In the genomic region with DNA sequence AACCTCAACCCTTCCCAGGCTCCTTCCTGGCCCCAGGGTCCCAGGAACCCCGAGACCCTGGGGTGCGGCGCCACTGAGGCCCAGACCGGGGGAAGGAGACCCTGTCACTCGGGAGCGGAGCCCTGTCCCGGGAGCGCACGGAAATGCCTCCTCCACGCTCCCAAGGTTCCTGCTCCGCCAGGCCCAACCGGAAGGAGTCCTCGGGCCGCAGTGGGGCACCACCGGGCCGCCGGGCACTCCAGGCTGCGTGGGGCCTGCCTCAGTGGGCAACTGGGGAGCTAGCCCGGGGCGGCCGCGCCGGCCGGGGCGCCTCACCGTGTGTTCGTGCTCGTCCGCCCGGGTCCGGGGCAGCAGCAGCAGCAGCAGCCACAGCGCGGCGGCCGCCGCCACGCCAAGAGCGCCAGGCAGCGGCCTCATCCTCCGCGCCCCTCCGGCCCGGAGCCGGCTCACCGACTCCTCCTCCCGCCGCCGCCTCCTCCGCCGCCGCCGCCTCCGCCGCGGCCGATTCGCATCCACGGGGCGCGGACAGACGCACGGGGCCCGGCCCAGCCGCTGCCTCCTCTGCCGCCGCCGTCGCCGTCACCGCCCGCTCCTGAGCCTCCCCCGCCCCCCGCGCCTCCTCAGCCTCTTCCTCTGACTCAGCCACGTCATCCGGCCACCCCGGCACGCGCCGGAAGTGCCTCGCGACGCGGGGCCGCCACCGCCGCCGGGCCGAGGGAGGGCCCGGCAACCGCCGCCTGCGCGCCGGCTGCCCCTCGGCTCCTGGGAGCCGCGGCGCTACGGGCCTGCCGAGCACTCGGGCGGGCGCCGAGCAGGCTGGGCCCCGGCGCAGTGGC, we compare ENCODE assay signal across 8 cellular contexts. TPM values are rescaled to one million over a fixed set of nuclear protein-coding genes. Genes with fewer than 3 reads are reported as not detected.
DNase-seq lines count a peak whose midpoint lies in the region; ATAC-seq and TF ChIP-seq lines count a peak whose summit lies in the region.

A gene (minus strand): TSS at position 594 of the 836 bp plus-strand sequence. CDS start 177 bp downstream, at position 417.

- no peaks in the 10 kb centered on the region for H3K27me3 ChIP-seq in ACC112 (ENCODE audit: insufficient read depth, low read length)
- no peaks in the 10 kb centered on the region for H3K27me3 ChIP-seq in colonic mucosa

- H3K4me3 ChIP-seq in ACC112 (ENCODE audit: low read depth, low read length) = peak within 1 kb of the TSS; percentile 97
- H3K4me3 ChIP-seq in colonic mucosa = peak within 1 kb of the TSS; percentile 90

- H3K36me3 ChIP-seq in ACC112 (ENCODE audit: insufficient read depth, low read length) (no peaks in the 10 kb centered on the region), colonic mucosa (no peaks in the 10 kb centered on the region)

- TF ChIP-seq POLR2A in GM18526 (IDR thresholded peaks at IDR 0.05; ENCODE audit: extremely low read depth, insufficient read length) = peak; percentile 77

- peaks cover 54% of the 10 kb centered on the region for H3K79me2 ChIP-seq in ACC112 (ENCODE audit: control insufficient read depth, insufficient read depth, low read length, unreplicated experiment)

- DNase-seq in NCI-H345 treated with DMSO at 0.1 percent for 48 hours (lab: John Stamatoyannopoulos, UW; ENCODE audit: unreplicated experiment) (peak; percentile 20), colonic mucosa (peak; percentile 93), left colon (peak; percentile 93 to 96)
- DNase-seq in activated CD4-positive, alpha-beta T cell treated with anti-CD3 and anti-CD28 coated beads for 4 hours = peak; percentile 93 to 95
- DNase-seq in stimulated activated CD4-positive, alpha-beta T cell treated with anti-CD3 and anti-CD28 coated beads, Interleukin-1b, Interleukin-23, amount 100 ng/mL, for 48 hours = peak; percentile 92

- no peak for TF ChIP-seq CTCF in colonic mucosa (IDR thresholded peaks at IDR 0.05)

- H3K4me1 ChIP-seq in ACC112 (ENCODE audit: control insufficient read depth, insufficient read depth, low read length, unreplicated experiment) (peaks cover 34% of the 10 kb centered on the region), colonic mucosa (peaks cover 10% of the 10 kb centered on the region)

- ATAC-seq in HG03095 (IDR thresholded peaks at IDR 0.05; ENCODE audit: unreplicated experiment) (peak; percentile 54), left colon (peak; percentile 72)

- peak within 1 kb of the TSS; percentile 99 for H3K9ac ChIP-seq in colonic mucosa (ENCODE audit: low read depth in 2 of 2, low read length in 2 of 2)

- peak within 1 kb of the TSS; percentile 96 for H2AFZ ChIP-seq in ACC112 (ENCODE audit: low read length, unreplicated experiment)

- H3K9me3 ChIP-seq in colonic mucosa = no peaks in the 10 kb centered on the region

- intact Hi-C loops in colonic mucosa (cut with DNase I) (no loop called here), left colon (cut with DNase I, micrococcal nuclease) (no loop called here)

- H3K27ac ChIP-seq in ACC112 (ENCODE audit: low read depth, low read length) (peak within 1 kb of the TSS; percentile 96), colonic mucosa (peak within 1 kb of the TSS; percentile 97)

RNA-seq across cellular contexts. Expression of the gene that starts here (rescaled TPM):
- total RNA-seq in colonic mucosa = 100 to 1,000 TPM; 285 to 392 TPM
- total RNA-seq in left colon = 100 to 1,000 TPM; 259 to 271 TPM

Comparison
In these comparisons a context has a peak if more than half of its experiments do, and no peak if none do; other contexts are left out.
1. Peak in every context shown above with its lines: DNase-seq, ATAC-seq, H3K4me3 ChIP-seq and H3K27ac ChIP-seq.
2. DNase-seq: peak in every context shown above with its lines; median percentile 94 in left colon; 94 in activated CD4-positive, alpha-beta T cell treated with anti-CD3 and anti-CD28 coated beads for 4 hours; 93 in colonic mucosa; 92 in stimulated activated CD4-positive, alpha-beta T cell treated with anti-CD3 and anti-CD28 coated beads, Interleukin-1b, Interleukin-23, amount 100 ng/mL, for 48 hours; 20 in NCI-H345 treated with DMSO at 0.1 percent for 48 hours.